ENCODE assay signal across 8 cellular contexts in the genomic region with DNA sequence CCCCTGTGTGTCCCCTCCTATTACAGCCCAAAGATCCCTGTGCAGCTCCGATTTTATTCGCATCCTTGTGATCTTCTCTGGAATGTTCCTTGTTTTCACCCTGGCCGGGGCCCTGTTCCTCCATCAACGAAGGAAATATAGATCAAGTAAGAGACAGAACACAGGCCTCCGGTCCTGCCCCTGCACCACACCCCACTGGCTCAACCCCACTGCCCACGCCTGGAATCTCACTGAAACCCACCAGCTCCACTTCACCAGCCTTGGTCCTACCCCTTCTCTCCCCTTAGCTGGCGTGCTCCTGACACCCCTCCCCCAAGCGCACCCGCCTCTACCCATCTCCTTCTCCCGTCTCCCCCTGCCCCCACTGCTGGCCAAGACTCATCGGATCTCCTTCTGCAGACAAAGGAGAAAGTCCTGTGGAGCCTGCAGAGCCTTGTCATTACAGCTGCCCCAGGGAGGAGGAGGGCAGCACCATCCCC. TPM values are rescaled to one million over a fixed set of nuclear protein-coding genes. Genes with fewer than 3 reads are reported as not detected.
DNase-seq lines count a peak whose midpoint lies in the region; ATAC-seq and TF ChIP-seq lines count a peak whose summit lies in the region.

No MANE protein-coding gene starts in this region.

- peaks cover 38% of the 10 kb centered on the region for H3F3A ChIP-seq in neural progenitor cell (ENCODE audit: low read depth)

- H3K36me3 Mint-ChIP-seq in CD8-positive, alpha-beta T cell: peaks cover 74% of the 10 kb centered on the region
- H3K36me3 Mint-ChIP-seq in neural progenitor cell: no peaks in the 10 kb centered on the region

- H3K4me2 ChIP-seq in neural progenitor cell: peak overlapping the region; percentile 77

- H3K27me3 Mint-ChIP-seq in CD8-positive, alpha-beta T cell (ENCODE audit: low read depth): no peaks in the 10 kb centered on the region
- peaks cover 7% of the 10 kb centered on the region for H3K27me3 Mint-ChIP-seq in neural progenitor cell (ENCODE audit: insufficient read depth, low read depth)

- peaks cover 82% of the 10 kb centered on the region for H3K4me1 Mint-ChIP-seq in CD8-positive, alpha-beta T cell (ENCODE audit: low read depth)
- H3K4me1 Mint-ChIP-seq in neural progenitor cell: peaks cover 44% of the 10 kb centered on the region

- H3K36me3 ChIP-seq in CD8-positive, alpha-beta T cell (ENCODE audit: insufficient read depth, low read length): peaks cover 7% of the 10 kb centered on the region
- H3K36me3 ChIP-seq in Panc1 (ENCODE audit: control insufficient read depth, insufficient read depth, low read length) (no peaks in the 10 kb centered on the region), neural progenitor cell (no peaks in the 10 kb centered on the region)

- intact Hi-C loops in CD8-positive, alpha-beta T cell (cut with DNase I, micrococcal nuclease): loop anchor here (1.0 to 5.0 kb wide), 3 partner anchors 24 to 511 kb away; partner anchors contain the start of genes MRPL51 (in 1 of the 2) and NCAPD2 (in 1 of the 2)
- intact Hi-C loops in Panc1 (cut with micrococcal nuclease; ENCODE audit: unreplicated experiment): no loop called here

- H3K9me3 Mint-ChIP-seq in CD8-positive, alpha-beta T cell: no peaks in the 10 kb centered on the region
- H3K9me3 Mint-ChIP-seq in neural progenitor cell: no peaks in the 10 kb centered on the region

- no peak for ATAC-seq in CD8-positive, alpha-beta T cell
- ATAC-seq in Panc1: no peak; the same call in 1 of the 2 replicates

- no peaks in the 10 kb centered on the region for H3K79me2 ChIP-seq in neural progenitor cell (ENCODE audit: low read depth)

- CTCF ChIA-PET in CD8-positive, alpha-beta T cell (lab: Charles Lee): interaction anchor here (0.7 to 7.1 kb wide), 12 partner anchors 8 to 302 kb away, joined by 3 to 50 read pairs (median 4); partner anchors contain the start of gene MLF2
- CTCF ChIA-PET in Panc1 (lab: Charles Lee): no interaction called here

- H2AFZ ChIP-seq in neural progenitor cell (replicated peaks): peak overlapping the region; percentile 59

- peak overlapping the region; percentile 99 for H3K27ac Mint-ChIP-seq in CD8-positive, alpha-beta T cell
- peak overlapping the region; percentile 98 for H3K27ac Mint-ChIP-seq in neural progenitor cell

- BruUV-seq in Panc1 (replicated peaks; lab: Mats Ljungman, UMichigan): no TSS peak

- POLR2A ChIA-PET in CD8-positive, alpha-beta T cell (lab: Charles Lee): interaction anchor here (0.8 to 16.6 kb wide), 16 partner anchors 8 to 118 kb away, joined by 3 to 315 read pairs (median 6); partner anchors contain the start of genes CD27, GAPDH, MRPL51 and VAMP1
- POLR2A ChIA-PET in Panc1 (lab: Charles Lee): no interaction called here

- in situ Hi-C loops in Panc1 (cut with HindIII; ENCODE audit: low pct_unique_long_range_greater_than_20kb, low sequenced_read_pairs) (no loop called here), G401 (cut with HindIII; ENCODE audit: low sequenced_read_pairs) (no loop called here)

- H3K9ac ChIP-seq in neural progenitor cell: no peak overlapping the region

- H3K27me3 ChIP-seq in CD8-positive, alpha-beta T cell (ENCODE audit: insufficient read depth, low read length): no peaks in the 10 kb centered on the region
- H3K27me3 ChIP-seq in Panc1 (ENCODE audit: control insufficient read depth, insufficient read depth, low read length): no peaks in the 10 kb centered on the region
- H3K27me3 ChIP-seq in neural progenitor cell: no peaks in the 10 kb centered on the region

- no peaks in the 10 kb centered on the region for H3K9me3 ChIP-seq in CD8-positive, alpha-beta T cell (ENCODE audit: low read length)
- no peaks in the 10 kb centered on the region for H3K9me3 ChIP-seq in Panc1 (ENCODE audit: control insufficient read depth, insufficient read depth, low read depth, low read length)
- H3K9me3 ChIP-seq in neural progenitor cell (ENCODE audit: low read depth): no peaks in the 10 kb centered on the region

- H3K4me3 ChIP-seq in CD8-positive, alpha-beta T cell (ENCODE audit: low read depth, low read length): peak overlapping the region; percentile 68
- peak overlapping the region; percentile 49 to 66 for H3K4me3 ChIP-seq in Panc1 (ENCODE audit: low read depth in 2 of 2, low read length in 2 of 2)
- peak overlapping the region; percentile 89 for H3K4me3 ChIP-seq in epithelial cell of proximal tubule (ENCODE audit: low read depth, low read length)
- H3K4me3 ChIP-seq in neural progenitor cell: peak overlapping the region; percentile 30

- no peak for TF ChIP-seq CTCF in CD8-positive, alpha-beta T cell (IDR thresholded peaks at IDR 0.05)
- no peak for TF ChIP-seq CTCF in Panc1 (IDR thresholded peaks at IDR 0.05)
- no peak for TF ChIP-seq CTCF in epithelial cell of proximal tubule (conservative IDR thresholded peaks at IDR 0.05; ENCODE audit: low read depth, low read length)
- TF ChIP-seq CTCF in neural progenitor cell (IDR thresholded peaks at IDR 0.05): no peak

- H3K4me1 ChIP-seq in CD8-positive, alpha-beta T cell (ENCODE audit: insufficient read depth, low read length): peaks cover 63% of the 10 kb centered on the region
- H3K4me1 ChIP-seq in Panc1 (ENCODE audit: control insufficient read depth, insufficient read depth, low read length) (peaks cover 16% of the 10 kb centered on the region), neural progenitor cell (peaks cover 38% of the 10 kb centered on the region)

- H3K4me3 Mint-ChIP-seq in CD8-positive, alpha-beta T cell: peak overlapping the region; percentile 99
- peak overlapping the region; percentile 78 for H3K4me3 Mint-ChIP-seq in neural progenitor cell

- H3K27ac ChIP-seq in CD8-positive, alpha-beta T cell (ENCODE audit: low read depth, low read length): peak overlapping the region; percentile 85
- H3K27ac ChIP-seq in Panc1 (ENCODE audit: low read length): peak overlapping the region; percentile 98
- peak overlapping the region; percentile 91 for H3K27ac ChIP-seq in neural progenitor cell

- H4K20me1 ChIP-seq in neural progenitor cell (ENCODE audit: low read depth): no peaks in the 10 kb centered on the region

- no peak for DNase-seq in CD8-positive, alpha-beta T cell
- DNase-seq in Panc1 (ENCODE audit: low read depth, low spot score): no peak
- no peak for DNase-seq in epithelial cell of proximal tubule (ENCODE audit: low read depth)
- no peak for DNase-seq in neural progenitor cell (ENCODE audit: low spot score)
- no peak for DNase-seq in NAMALWA (ENCODE audit: low spot score)
- DNase-seq in NCI-H146 treated with DMSO at 0.1 percent for 48 hours (lab: John Stamatoyannopoulos, UW; ENCODE audit: unreplicated experiment): no peak
- DNase-seq in middle frontal gyrus (ENCODE audit: extremely low spot score, low spot score): no peak
- no peak for DNase-seq in G401 (ENCODE audit: low spot score)

RNA-seq across cellular contexts. Expression of gene TAPBPL, which starts 0.9 kb away (rescaled TPM):
- total RNA-seq in CD8-positive, alpha-beta T cell: 10 to 100 TPM; 11.8 to 12.2 TPM
- total RNA-seq in Panc1 (2021; ENCODE audit: unreplicated experiment): 7.8 TPM
- polyA plus RNA-seq in Panc1 (2012; ENCODE audit: insufficient read length): 7.9 TPM
- total RNA-seq in epithelial cell of proximal tubule: 6.5 and 17.0 TPM in 2 replicates
- total RNA-seq in neural progenitor cell (ENCODE audit: low replicate concordance): 0.56 TPM in 1 of 2 replicates, not detected in the other
- 0.25 TPM in 1 of 2 replicates, not detected in the other for total RNA-seq in G401 (2014; rRNA removed; shearing (Covaris generic))

RNA-seq across cellular contexts. Expression of gene CD27, which starts 6.2 kb away (rescaled TPM):
- total RNA-seq in CD8-positive, alpha-beta T cell: 10 to 100 TPM; 38.4 to 39.2 TPM
- total RNA-seq in Panc1 (2021; ENCODE audit: unreplicated experiment) (0.23 TPM), epithelial cell of proximal tubule (not detected in 2 replicates), neural progenitor cell (ENCODE audit: low replicate concordance) (0.43 TPM in 1 of 2 replicates, not detected in the other)
- 0.98 TPM for polyA plus RNA-seq in Panc1 (2012; ENCODE audit: insufficient read length)
- total RNA-seq in G401 (2014; rRNA removed; shearing (Covaris generic)): not detected in 2 replicates

RNA-seq across cellular contexts. Expression of gene VAMP1, which starts 19.6 kb away (rescaled TPM):
- total RNA-seq in CD8-positive, alpha-beta T cell: 10 to 100 TPM; 43.9 to 50.9 TPM
- 11.2 TPM for total RNA-seq in Panc1 (2021; ENCODE audit: unreplicated experiment)
- polyA plus RNA-seq in Panc1 (2012; ENCODE audit: insufficient read length): 8.1 TPM
- total RNA-seq in epithelial cell of proximal tubule: 2.0 and 2.6 TPM in 2 replicates
- total RNA-seq in neural progenitor cell (ENCODE audit: low replicate concordance): 14.3 and 23.1 TPM in 2 replicates
- total RNA-seq in G401 (2014; rRNA removed; shearing (Covaris generic)): 7.6 and 9.3 TPM in 2 replicates

RNA-seq across cellular contexts. Expression of gene MRPL51, which starts 42.2 kb away (rescaled TPM):
- total RNA-seq in CD8-positive, alpha-beta T cell: 10 to 100 TPM; 17.4 to 18.4 TPM
- total RNA-seq in Panc1 (2021; ENCODE audit: unreplicated experiment) (194 TPM), epithelial cell of proximal tubule (132 and 156 TPM in 2 replicates), neural progenitor cell (ENCODE audit: low replicate concordance) (95.2 and 143 TPM in 2 replicates)
- polyA plus RNA-seq in Panc1 (2012; ENCODE audit: insufficient read length): 85.5 TPM
- 363 and 396 TPM in 2 replicates for total RNA-seq in G401 (2014; rRNA removed; shearing (Covaris generic))

RNA-seq across cellular contexts. Expression of gene NCAPD2, which starts 43.0 kb away (rescaled TPM):
- total RNA-seq in CD8-positive, alpha-beta T cell: 10 to 100 TPM; 11.7 to 13.4 TPM
- total RNA-seq in Panc1 (2021; ENCODE audit: unreplicated experiment) (80.3 TPM), epithelial cell of proximal tubule (74.8 and 109 TPM in 2 replicates), neural progenitor cell (ENCODE audit: low replicate concordance) (113 and 120 TPM in 2 replicates)
- 44.0 TPM for polyA plus RNA-seq in Panc1 (2012; ENCODE audit: insufficient read length)
- 86.1 and 102 TPM in 2 replicates for total RNA-seq in G401 (2014; rRNA removed; shearing (Covaris generic))

Comparison
In these comparisons a context has a peak if more than half of its experiments do, and no peak if none do; other contexts are left out.
1. H3K4me3 ChIP-seq: peak in every context shown above with its lines; median percentile 89 in epithelial cell of proximal tubule; 68 in CD8-positive, alpha-beta T cell; 58 in Panc1; 30 in neural progenitor cell.
2. RNA of gene CD27, which starts 6.2 kb away (total RNA-seq): 38.4 to 39.2 TPM in CD8-positive, alpha-beta T cell; 0.23 TPM in Panc1 (single experiment), 0.43 TPM in neural progenitor cell, not detected in epithelial cell of proximal tubule and not detected in G401; every median in the first group is over 10 times any median in the second.
3. Peak in every context shown above with its lines, with median percentiles within 50 percentile points of each other: H3K27ac ChIP-seq.